Comparison of ENCODE assay signal across 28 cellular contexts in genomic region chr13:99905814-99906213, GRCh38.
"Had no signal": no experiment of that assay in that cellular context is flagged by ENCODE, and none has a peak within 500 bp of the region (broad histone marks: within the 10 kb centered on the region; RNA-seq: fewer than 3 reads in every experiment).

No MANE protein-coding gene starts in this region.

- H3K36me3 ChIP-seq: gastrocnemius medialis, left lung, ovary, spleen, tibial artery had no signal

- H3K27ac ChIP-seq: dorsolateral prefrontal cortex, epithelial cell of prostate, gastrocnemius medialis, left lung, ovary, psoas muscle, skin epidermis, spleen, testis, tibial artery had no signal

- H3K4me1 Mint-ChIP-seq: naive B cell; stimulated activated memory B cell treated with anti-CD40 and anti-IgM and Interleukin-4, amounts not matched to agents 10 μg/mL and 1 μg/mL and 100 μg/mL, for 72 hours had no signal

- H3K4me3 ChIP-seq: dorsolateral prefrontal cortex, gastrocnemius medialis, left lung, mucosa of descending colon, ovary, psoas muscle, skin epidermis, spleen, testis, tibial artery had no signal

- H3K9me3 Mint-ChIP-seq: mesothelial cell of epicardium; natural killer cell treated with Interleukin-12 subunit alpha and Interleukin-12 subunit beta and Interleukin-15 and Interleukin-18, amount 100 ng/mL, for 72 hours; neural crest cell; stimulated activated memory B cell treated with anti-CD40 and anti-IgM and Interleukin-4, amounts not matched to agents 10 μg/mL and 1 μg/mL and 100 μg/mL, for 72 hours; type B pancreatic cell had no signal

- H3K4me3 Mint-ChIP-seq: mesothelial cell of epicardium; naive B cell; natural killer cell treated with Interleukin-12 subunit alpha and Interleukin-12 subunit beta and Interleukin-15 and Interleukin-18, amount 100 ng/mL, for 72 hours; neural crest cell; stimulated activated memory B cell treated with anti-CD40 and anti-IgM and Interleukin-4, amounts not matched to agents 10 μg/mL and 1 μg/mL and 100 μg/mL, for 72 hours; type B pancreatic cell had no signal

- H3K27me3 ChIP-seq: ovary, testis had no signal

- H3K36me3 Mint-ChIP-seq: mesothelial cell of epicardium; natural killer cell treated with Interleukin-12 subunit alpha and Interleukin-12 subunit beta and Interleukin-15 and Interleukin-18, amount 100 ng/mL, for 72 hours; stimulated activated memory B cell treated with anti-CD40 and anti-IgM and Interleukin-4, amounts not matched to agents 10 μg/mL and 1 μg/mL and 100 μg/mL, for 72 hours; type B pancreatic cell had no signal

- H3K4me1 ChIP-seq: gastrocnemius medialis, left lung, psoas muscle, spleen, testis, tibial artery had no signal

- DNase-seq: dorsolateral prefrontal cortex; effector CD4-positive, alpha-beta T cell; foreskin fibroblast; gastrocnemius medialis; head of caudate nucleus; left cardiac atrium; left lung; mesenchymal stem cell; mucosa of descending colon; naive B cell; nucleus accumbens; ovary; psoas muscle; right cardiac atrium; spleen; stimulated activated CD4-positive, alpha-beta T cell treated with anti-CD3 and anti-CD28 coated beads, Interleukin-4, amount 100 ng/mL, for 4 hours; stimulated activated naive CD8-positive, alpha-beta T cell treated with anti-CD3 and anti-CD28 coated beads, Interleukin-15, Interleukin-2, amounts not matched to agents 100 U/mL and 50 U/mL, for 24 hours; substantia nigra; testis; tibial artery had no signal

- ATAC-seq: esophagus mucosa; gastrocnemius medialis; left cardiac atrium; left lung; mucosa of descending colon; natural killer cell treated with Interleukin-12 subunit alpha and Interleukin-12 subunit beta and Interleukin-15 and Interleukin-18, amount 100 ng/mL, for 72 hours; psoas muscle; right cardiac atrium; stimulated activated memory B cell treated with anti-CD40 and anti-IgM and Interleukin-4, amounts not matched to agents 10 μg/mL and 1 μg/mL and 100 μg/mL, for 72 hours; stimulated activated naive CD8-positive, alpha-beta T cell treated with anti-CD3 and anti-CD28 coated beads, Interleukin-15, Interleukin-2, amounts not matched to agents 100 U/mL and 50 U/mL, for 24 hours had no signal

- H3K9me3 ChIP-seq: gastrocnemius medialis, left lung, mucosa of descending colon, ovary, psoas muscle, spleen, testis, tibial artery had no signal

- H3K27ac Mint-ChIP-seq: mesothelial cell of epicardium; naive B cell; natural killer cell treated with Interleukin-12 subunit alpha and Interleukin-12 subunit beta and Interleukin-15 and Interleukin-18, amount 100 ng/mL, for 72 hours; stimulated activated memory B cell treated with anti-CD40 and anti-IgM and Interleukin-4, amounts not matched to agents 10 μg/mL and 1 μg/mL and 100 μg/mL, for 72 hours; type B pancreatic cell had no signal
